ENCODE assay signal across 10 cellular contexts in genomic region chr2:429575-430254, GRCh38.
A peak's percentile ranks its signal among the peaks of the same experiment; 100 is the strongest.
DNase-seq lines count a peak whose midpoint lies in the region; ATAC-seq and TF ChIP-seq lines count a peak whose summit lies in the region.
"Had no signal": no experiment of that assay in that cellular context is flagged by ENCODE, and none has a peak within 500 bp of the region (broad histone marks: within the 10 kb centered on the region; RNA-seq: fewer than 3 reads in every experiment).

No MANE protein-coding gene starts in this region.

- TF ChIP-seq CTCF in nephron progenitor cell (IDR thresholded peaks at IDR 0.05): no peak

- no peaks in the 10 kb centered on the region for H3K36me3 ChIP-seq in CD4-positive, alpha-beta memory T cell (ENCODE audit: insufficient read depth, low read length)

- POLR2A ChIA-PET in CD4-positive, alpha-beta memory T cell (lab: Charles Lee; ENCODE audit: partially characterized antibody): interaction anchor here (0.5 to 2.2 kb wide), 8 partner anchors 9 to 253 kb away, joined by 3 to 24 read pairs (median 6); partner anchors contain the start of gene SH3YL1
- POLR2A ChIA-PET in activated naive CD8-positive, alpha-beta T cell treated with anti-CD3 and anti-CD28 coated beads, Interleukin-2, amount 10 ng/mL, durations not matched to agents 7 days and 5 days (lab: Charles Lee): no interaction called here

- no peaks in the 10 kb centered on the region for H3K9me3 Mint-ChIP-seq in CD4-positive, alpha-beta memory T cell
- H3K9me3 Mint-ChIP-seq in IgD-negative memory B cell (no peaks in the 10 kb centered on the region), nephron progenitor cell (peaks cover 7% of the 10 kb centered on the region)
- H3K9me3 Mint-ChIP-seq in activated naive CD8-positive, alpha-beta T cell treated with anti-CD3 and anti-CD28 coated beads, Interleukin-2, amount 10 ng/mL, durations not matched to agents 7 days and 5 days: peaks cover 2% of the 10 kb centered on the region

- H3K4me1 Mint-ChIP-seq in CD4-positive, alpha-beta memory T cell: peaks cover 22 to 36% (median 25%) of the 10 kb centered on the region in 4 donors
- H3K4me1 Mint-ChIP-seq in IgD-negative memory B cell (peaks cover 20 to 27% (median 24%) of the 10 kb centered on the region in 3 donors), nephron progenitor cell (peaks cover 10% of the 10 kb centered on the region)
- H3K4me1 Mint-ChIP-seq in activated naive CD8-positive, alpha-beta T cell treated with anti-CD3 and anti-CD28 coated beads, Interleukin-2, amount 10 ng/mL, durations not matched to agents 7 days and 5 days: peaks cover 17% of the 10 kb centered on the region

- CTCF ChIA-PET in CD4-positive, alpha-beta memory T cell (lab: Charles Lee; ENCODE audit: partially characterized antibody): interaction anchor here (1.3 to 1.5 kb wide), 2 partner anchors 9 to 36 kb away, joined by 5 to 6 read pairs; no protein-coding TSS in a partner anchor

- H3K4me3 ChIP-seq in CD4-positive, alpha-beta memory T cell (ENCODE audit: low read length in 2 of 2): peak overlapping the region; percentile 44 to 57

- H3K36me3 Mint-ChIP-seq in CD4-positive, alpha-beta memory T cell: no peaks in the 10 kb centered on the region
- H3K36me3 Mint-ChIP-seq in IgD-negative memory B cell: peaks cover 3% of the 10 kb centered on the region
- H3K36me3 Mint-ChIP-seq in activated naive CD8-positive, alpha-beta T cell treated with anti-CD3 and anti-CD28 coated beads, Interleukin-2, amount 10 ng/mL, durations not matched to agents 7 days and 5 days: no peaks in the 10 kb centered on the region
- H3K36me3 Mint-ChIP-seq in nephron progenitor cell (ENCODE audit: low read depth): no peaks in the 10 kb centered on the region

- peak overlapping the region; percentile 74 to 94 (median 92) for H3K27ac Mint-ChIP-seq in CD4-positive, alpha-beta memory T cell
- H3K27ac Mint-ChIP-seq in IgD-negative memory B cell (peak overlapping the region; percentile 79 to 97 (median 90)), nephron progenitor cell (peak overlapping the region; percentile 95)
- H3K27ac Mint-ChIP-seq in activated naive CD8-positive, alpha-beta T cell treated with anti-CD3 and anti-CD28 coated beads, Interleukin-2, amount 10 ng/mL, durations not matched to agents 7 days and 5 days: peak overlapping the region; percentile 89

- peaks cover 25% of the 10 kb centered on the region for H3K4me1 ChIP-seq in CD4-positive, alpha-beta memory T cell (ENCODE audit: insufficient read depth, low read length)

- DNase-seq in CD4-positive, alpha-beta memory T cell: peak in 4 of 5 donors; percentile 21 to 53 (median 26)
- DNase-seq in activated naive CD8-positive, alpha-beta T cell treated with anti-CD3 and anti-CD28 coated beads, Interleukin-2, amount 10 ng/mL, durations not matched to agents 7 days and 5 days: no peak
- DNase-seq in nephron progenitor cell: no peak
- no peak for DNase-seq in DMS53 treated with DMSO at 0.1 percent for 48 hours (lab: John Stamatoyannopoulos, UW; ENCODE audit: unreplicated experiment)
- DNase-seq: NCI-H1436, NCI-H526 treated with DMSO at 0.1 percent for 48 hours, retina had no signal

- intact Hi-C loops in CD4-positive, alpha-beta memory T cell (cut with micrococcal nuclease): loop anchor here (1.0 kb wide), 1 partner anchor 9 kb away; no protein-coding TSS in a partner anchor

- H3K27ac ChIP-seq in CD4-positive, alpha-beta memory T cell (ENCODE audit: low read depth, low read length): peak overlapping the region; percentile 36

- peak; percentile 84 for ATAC-seq in activated naive CD8-positive, alpha-beta T cell treated with anti-CD3 and anti-CD28 coated beads, Interleukin-2, amount 10 ng/mL, durations not matched to agents 7 days and 5 days (ENCODE audit: low read depth)
- ATAC-seq in GM21825 (IDR thresholded peaks at IDR 0.05; ENCODE audit: unreplicated experiment) (no peak), HG03378 (IDR thresholded peaks at IDR 0.05; ENCODE audit: unreplicated experiment) (no peak)

- no peaks in the 10 kb centered on the region for H3K27me3 ChIP-seq in CD4-positive, alpha-beta memory T cell (ENCODE audit: insufficient read depth, low read length)

- H3K9me3 ChIP-seq in CD4-positive, alpha-beta memory T cell (ENCODE audit: control insufficient read depth in 1 of 2, low read length in 2 of 2): no peaks in the 10 kb centered on the region

- H3K27me3 Mint-ChIP-seq in CD4-positive, alpha-beta memory T cell: peaks cover 2% of the 10 kb centered on the region in 2 donors
- H3K27me3 Mint-ChIP-seq in IgD-negative memory B cell (no peaks in the 10 kb centered on the region), nephron progenitor cell (ENCODE audit: low read depth, poor library complexity) (peaks cover under 1% of the 10 kb centered on the region)
- H3K27me3 Mint-ChIP-seq in activated naive CD8-positive, alpha-beta T cell treated with anti-CD3 and anti-CD28 coated beads, Interleukin-2, amount 10 ng/mL, durations not matched to agents 7 days and 5 days: no peaks in the 10 kb centered on the region

- peak overlapping the region; percentile 69 to 89 (median 82) for H3K4me3 Mint-ChIP-seq in CD4-positive, alpha-beta memory T cell
- H3K4me3 Mint-ChIP-seq in IgD-negative memory B cell (peak overlapping the region; percentile 74 to 94 (median 92)), nephron progenitor cell (no peak overlapping the region)
- peak overlapping the region; percentile 70 for H3K4me3 Mint-ChIP-seq in activated naive CD8-positive, alpha-beta T cell treated with anti-CD3 and anti-CD28 coated beads, Interleukin-2, amount 10 ng/mL, durations not matched to agents 7 days and 5 days

Comparison
In these comparisons a context has a peak if more than half of its experiments do, and no peak if none do; other contexts are left out.
1. DNase-seq: peak in CD4-positive, alpha-beta memory T cell (4 of 5); none in activated naive CD8-positive, alpha-beta T cell treated with anti-CD3 and anti-CD28 coated beads, Interleukin-2, amount 10 ng/mL, durations not matched to agents 7 days and 5 days (single experiment), nephron progenitor cell (single experiment) and DMS53 treated with DMSO at 0.1 percent for 48 hours (single experiment).
2. Peak in every context shown above with its lines, with median percentiles within 50 percentile points of each other: H3K27ac Mint-ChIP-seq.